14 cellular contexts compared by ENCODE assay signal in genomic region chr11:15970506-15971214, GRCh38.
DNase-seq lines count a peak whose midpoint lies in the region; ATAC-seq and TF ChIP-seq lines count a peak whose summit lies in the region.
"Had no signal": no experiment of that assay in that cellular context is flagged by ENCODE, and none has a peak within 500 bp of the region (broad histone marks: within the 10 kb centered on the region; RNA-seq: fewer than 3 reads in every experiment).

No MANE protein-coding gene starts in this region.

- no peaks in the 10 kb centered on the region for H3K79me2 ChIP-seq in hepatocyte

- H3K36me3 Mint-ChIP-seq in activated T-helper 17 cell treated with anti-CD3 and anti-CD28 coated beads, Interleukin-2, amount 50 U/mL, for 72 hours (ENCODE audit: low read depth) = no peaks in the 10 kb centered on the region
- H3K36me3 Mint-ChIP-seq: memory B cell had no signal

- H3K27ac ChIP-seq in left ventricle myocardium inferior (replicated peaks) (peak overlapping the region; percentile 87), hepatocyte (peak overlapping the region; percentile 76), tibial artery (peak overlapping the region; percentile 42 to 79), gastroesophageal sphincter (no peak overlapping the region), ascending aorta (no peak overlapping the region)
- H3K27ac ChIP-seq: vagina had no signal

- ATAC-seq in left cardiac atrium (no peak), GM18519 (IDR thresholded peaks at IDR 0.05; ENCODE audit: low FRiP score, unreplicated experiment) (no peak), gastroesophageal sphincter (no peak)
- no peak for ATAC-seq in activated T-helper 17 cell treated with anti-CD3 and anti-CD28 coated beads, Interleukin-2, amount 50 U/mL, for 72 hours (replicated peaks)

- H3K27me3 ChIP-seq in left ventricle myocardium inferior (ENCODE audit: low read depth) (no peaks in the 10 kb centered on the region), hepatocyte (no peaks in the 10 kb centered on the region), tibial artery (no peaks in the 10 kb centered on the region), gastroesophageal sphincter (no peaks in the 10 kb centered on the region), ascending aorta (no peaks in the 10 kb centered on the region)
- H3K27me3 ChIP-seq: vagina had no signal

- no peaks in the 10 kb centered on the region for H3K27me3 Mint-ChIP-seq in activated T-helper 17 cell treated with anti-CD3 and anti-CD28 coated beads, Interleukin-2, amount 50 U/mL, for 72 hours
- H3K27me3 Mint-ChIP-seq: memory B cell had no signal

- TF ChIP-seq CTCF in left ventricle myocardium inferior (IDR thresholded peaks at IDR 0.05; ENCODE audit: borderline replicate concordance) = no peak
- TF ChIP-seq CTCF in hepatocyte (IDR thresholded peaks at IDR 0.05; ENCODE audit: poor library complexity) = no peak
- no peak for TF ChIP-seq CTCF in tibial artery (IDR thresholded peaks at IDR 0.05)
- TF ChIP-seq CTCF in gastroesophageal sphincter (IDR thresholded peaks at IDR 0.05) = no peak
- no peak for TF ChIP-seq CTCF in ascending aorta (IDR thresholded peaks at IDR 0.05)

- peaks cover 3% of the 10 kb centered on the region for H3K4me1 Mint-ChIP-seq in activated T-helper 17 cell treated with anti-CD3 and anti-CD28 coated beads, Interleukin-2, amount 50 U/mL, for 72 hours
- H3K4me1 Mint-ChIP-seq: memory B cell had no signal

- no peaks in the 10 kb centered on the region for H4K20me1 ChIP-seq in hepatocyte (ENCODE audit: insufficient read depth, poor library complexity, severe bottlenecking)

- TF ChIP-seq POLR2A in gastroesophageal sphincter (IDR thresholded peaks at IDR 0.05) = no peak

- H3K4me2 ChIP-seq in hepatocyte = peak overlapping the region; percentile 59

- intact Hi-C loops in left ventricle myocardium inferior (cut with micrococcal nuclease) (no loop called here), left cardiac atrium (cut with DNase I) (no loop called here), tibial artery (cut with DNase I; ENCODE audit: low total_unique reads) (no loop called here), ascending aorta (cut with DNase I) (no loop called here)

- H3K4me3 Mint-ChIP-seq in activated T-helper 17 cell treated with anti-CD3 and anti-CD28 coated beads, Interleukin-2, amount 50 U/mL, for 72 hours = no peak overlapping the region
- H3K4me3 Mint-ChIP-seq: activated naive CD4-positive, alpha-beta T cell treated with anti-CD3 and anti-CD28 coated beads for 36 hours; memory B cell; nephron had no signal

- H3K4me3 ChIP-seq in left ventricle myocardium inferior (no peak overlapping the region), hepatocyte (no peak overlapping the region), tibial artery (no peak overlapping the region), gastroesophageal sphincter (no peak overlapping the region), ascending aorta (no peak overlapping the region)

- no peak overlapping the region for H2AFZ ChIP-seq in hepatocyte

- 89% methylated on average over 3 of the region's 3 CpGs for WGBS in hepatocyte (ENCODE audit: low lambda C conversion rate, missing lambda C conversion rate)
- 84 to 100% methylated on average over 2 to 3 of the region's 3 CpGs for WGBS in gastroesophageal sphincter (ENCODE audit: low coverage in 1 of 2), 2 donors

- peaks cover 58% of the 10 kb centered on the region for H3K4me1 ChIP-seq in left ventricle myocardium inferior
- peaks cover 23% of the 10 kb centered on the region for H3K4me1 ChIP-seq in hepatocyte (ENCODE audit: insufficient read depth)
- peaks cover 0 to 36% (median 17%) of the 10 kb centered on the region in 4 donors for H3K4me1 ChIP-seq in tibial artery
- H3K4me1 ChIP-seq in gastroesophageal sphincter = peaks cover 4 to 37% (median 10%) of the 10 kb centered on the region in 3 donors
- peaks cover 0 to 21% of the 10 kb centered on the region in 2 donors for H3K4me1 ChIP-seq in ascending aorta

- H3K27ac Mint-ChIP-seq in activated T-helper 17 cell treated with anti-CD3 and anti-CD28 coated beads, Interleukin-2, amount 50 U/mL, for 72 hours = peak overlapping the region; percentile 58
- H3K27ac Mint-ChIP-seq: activated naive CD4-positive, alpha-beta T cell treated with anti-CD3 and anti-CD28 coated beads for 36 hours; memory B cell had no signal

- DNase-seq in left ventricle myocardium inferior (no peak), left cardiac atrium (no peak), hepatocyte (ENCODE audit: low spot score) (no peak), tibial artery (no peak), ascending aorta (ENCODE audit: low spot score in 2 of 2) (no peak)
- DNase-seq: activated CD4-positive, alpha-beta T cell treated with anti-CD3 and anti-CD28 coated beads, Interleukin-2, amount 50 U/mL, for 1 hour; activated naive CD4-positive, alpha-beta T cell treated with anti-CD3 and anti-CD28 coated beads for 36 hours; NCI-H187 treated with DMSO at 0.1 percent for 48 hours had no signal

- peaks cover 3% of the 10 kb centered on the region for H3K9me3 Mint-ChIP-seq in activated T-helper 17 cell treated with anti-CD3 and anti-CD28 coated beads, Interleukin-2, amount 50 U/mL, for 72 hours
- H3K9me3 Mint-ChIP-seq: activated naive CD4-positive, alpha-beta T cell treated with anti-CD3 and anti-CD28 coated beads for 36 hours; memory B cell; nephron had no signal

- H3K36me3 ChIP-seq in left ventricle myocardium inferior = no peaks in the 10 kb centered on the region
- H3K36me3 ChIP-seq in hepatocyte (replicated peaks; ENCODE audit: insufficient read depth, low read depth) = no peaks in the 10 kb centered on the region
- H3K36me3 ChIP-seq in tibial artery = no peaks in the 10 kb centered on the region
- H3K36me3 ChIP-seq in gastroesophageal sphincter = no peaks in the 10 kb centered on the region
- H3K36me3 ChIP-seq in ascending aorta = no peaks in the 10 kb centered on the region
- H3K36me3 ChIP-seq: vagina had no signal

- no peaks in the 10 kb centered on the region for H3K9me3 ChIP-seq in left ventricle myocardium inferior (replicated peaks)
- no peaks in the 10 kb centered on the region for H3K9me3 ChIP-seq in hepatocyte (ENCODE audit: low read depth)
- H3K9me3 ChIP-seq in tibial artery = no peaks in the 10 kb centered on the region
- no peaks in the 10 kb centered on the region for H3K9me3 ChIP-seq in gastroesophageal sphincter
- H3K9me3 ChIP-seq in ascending aorta = no peaks in the 10 kb centered on the region
- H3K9me3 ChIP-seq: vagina had no signal

- no peak for TF ChIP-seq EP300 in gastroesophageal sphincter (IDR thresholded peaks at IDR 0.05)

- H3K9me2 ChIP-seq in hepatocyte (replicated peaks; ENCODE audit: insufficient read depth) = no peaks in the 10 kb centered on the region

Comparison
In these comparisons a context has a peak if more than half of its experiments do, and no peak if none do; other contexts are left out.
1. H3K27ac ChIP-seq: peak in left ventricle myocardium inferior (single experiment), hepatocyte (single experiment) and tibial artery (2 of 2); none in gastroesophageal sphincter (0 of 4) and ascending aorta (0 of 2).